ENCODE assay signal across 8 cellular contexts in the genomic region with DNA sequence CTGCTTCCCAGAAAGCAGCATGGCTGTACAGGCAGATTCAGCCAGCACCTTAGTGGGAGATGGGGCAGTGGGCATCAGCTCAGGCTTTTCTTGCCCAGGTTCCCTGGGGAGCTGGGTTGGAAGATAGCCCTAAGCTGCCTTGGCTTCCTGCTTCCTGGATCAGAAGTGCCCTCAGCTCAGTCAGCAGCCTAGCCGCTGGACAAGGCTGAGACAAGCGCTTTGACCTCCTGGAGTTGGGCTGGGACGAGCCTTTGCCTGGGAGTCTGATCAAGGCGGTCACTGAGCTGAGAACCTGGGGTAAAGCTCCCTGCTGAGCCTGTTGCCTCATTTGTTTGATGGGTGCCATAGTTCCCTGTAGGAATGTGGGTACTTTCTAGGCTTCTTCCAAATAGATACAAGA.
DNase-seq lines count a peak whose midpoint lies in the region; ATAC-seq, FAIRE-seq and TF ChIP-seq lines count a peak whose summit lies in the region.
"Had no signal": no experiment of that assay in that cellular context is flagged by ENCODE, and none has a peak within 500 bp of the region (broad histone marks: within the 10 kb centered on the region; RNA-seq: fewer than 3 reads in every experiment).

No MANE protein-coding gene starts in this region.

- H4K8ac ChIP-seq in H1 (ENCODE audit: extremely low read depth, insufficient read depth, low read length), result no peak overlapping the region

- H3K79me1 ChIP-seq in H1 (ENCODE audit: low read depth, low read length), result no peaks in the 10 kb centered on the region

- H3K9me3 ChIP-seq in H1 (ENCODE audit: insufficient read depth in 2 of 2, low read depth in 1 of 2, low read length in 1 of 2), result no peaks in the 10 kb centered on the region
- H3K9me3 ChIP-seq in mucosa of stomach (ENCODE audit: control insufficient read depth, low read length), result no peaks in the 10 kb centered on the region
- H3K9me3 ChIP-seq in transverse colon, result no peaks in the 10 kb centered on the region

- no peak overlapping the region for H3K4me3 ChIP-seq in H1 (ENCODE audit: extremely low read depth in 1 of 4, insufficient read depth in 2 of 4, low read depth in 3 of 4, low read length in 4 of 4)
- H3K4me3 ChIP-seq in mucosa of stomach (ENCODE audit: low read length), result no peak overlapping the region
- H3K4me3 ChIP-seq in transverse colon, result no peak overlapping the region
- H3K4me3 ChIP-seq: K562 had no signal

- no peak overlapping the region for H2BK15ac ChIP-seq in H1 (ENCODE audit: low read length)

- H2BK5ac ChIP-seq in H1 (ENCODE audit: low read depth, low read length), result no peak overlapping the region

- H3K23me2 ChIP-seq in H1 (ENCODE audit: low read depth, low read length), result no peaks in the 10 kb centered on the region

- no peak overlapping the region for H2AK5ac ChIP-seq in H1 (ENCODE audit: low read depth, low read length)

- POLR2A ChIA-PET in H1 (lab: Charles Lee; ENCODE audit: partially characterized antibody), result no interaction called here

- H4K5ac ChIP-seq in H1 (ENCODE audit: insufficient read length, low read depth, low read length), result no peak overlapping the region

- H3K79me2 ChIP-seq in H1 (ENCODE audit: control insufficient read depth in 1 of 2, insufficient read depth in 2 of 2, low read length in 2 of 2), result no peaks in the 10 kb centered on the region

- TF ChIP-seq POLR2A in H1 (IDR thresholded peaks at IDR 0.05; ENCODE audit: control extremely low read depth in 1 of 2, low read depth in 2 of 2, low read length in 2 of 2), result no peak
- no peak for TF ChIP-seq POLR2A in transverse colon (IDR thresholded peaks at IDR 0.05)

- intact Hi-C loops in transverse colon (cut with DNase I; ENCODE audit: low total_unique reads), result no loop called here

- no peak overlapping the region for H3K4ac ChIP-seq in H1 (replicated peaks; ENCODE audit: insufficient read length, low read depth, low read length)

- no peak overlapping the region for H4K91ac ChIP-seq in H1 (replicated peaks; ENCODE audit: insufficient read length, low read length)

- no peak overlapping the region for H2BK20ac ChIP-seq in H1 (ENCODE audit: low read length)

- DNase-seq in H1 (ENCODE audit: low read depth in 1 of 2, low spot score in 2 of 2), result no peak
- no peak for DNase-seq in transverse colon
- no peak for DNase-seq in AG08395 (ENCODE audit: low spot score)
- DNase-seq in ureter (ENCODE audit: low spot score), result no peak

- H2BK120ac ChIP-seq in H1 (replicated peaks; ENCODE audit: low read depth, low read length), result no peak overlapping the region

- H3K36me3 ChIP-seq in H1 (ENCODE audit: control insufficient read depth in 2 of 4, insufficient read depth in 4 of 4, low read length in 3 of 4) (no peaks in the 10 kb centered on the region), mucosa of stomach (ENCODE audit: control insufficient read depth, insufficient read depth, low read length) (no peaks in the 10 kb centered on the region), transverse colon (no peaks in the 10 kb centered on the region)

- H3K56ac ChIP-seq in H1 (replicated peaks; ENCODE audit: insufficient read length, low read depth, low read length), result no peak overlapping the region

- TF ChIP-seq EP300 in H1 (IDR thresholded peaks at IDR 0.05; ENCODE audit: borderline replicate concordance in 1 of 2, low read depth in 2 of 2, low read length in 2 of 2) (no peak), transverse colon (IDR thresholded peaks at IDR 0.05; ENCODE audit: low read depth) (no peak)

- no peak for ATAC-seq in HG02642 (IDR thresholded peaks at IDR 0.05; ENCODE audit: poor library complexity, unreplicated experiment)
- ATAC-seq: K562 had no signal

- no peak for TF ChIP-seq RAD21 in H1 (IDR thresholded peaks at IDR 0.05 in 1 of 2, conservative IDR thresholded peaks at IDR 0.05 in 1 of 2; ENCODE audit: low read depth in 2 of 2, low read length in 2 of 2)

- no peak overlapping the region for H3K4me2 ChIP-seq in H1 (ENCODE audit: insufficient read depth in 1 of 2, low read depth in 2 of 2, low read length in 2 of 2)

- H3K14ac ChIP-seq in H1 (ENCODE audit: insufficient read length), result no peak overlapping the region

- TF ChIP-seq CTCF in H1 (IDR thresholded peaks at IDR 0.05; ENCODE audit: control extremely low read depth in 1 of 3, insufficient read depth in 1 of 3, low read depth in 1 of 3, low read length in 3 of 3) (no peak), transverse colon (IDR thresholded peaks at IDR 0.05) (no peak)

- H2AFZ ChIP-seq in H1 (ENCODE audit: low read length), result no peak overlapping the region

- H2BK12ac ChIP-seq in H1 (ENCODE audit: low read depth, low read length), result no peak overlapping the region

- no peak overlapping the region for H3K27ac ChIP-seq in H1 (ENCODE audit: low read depth, low read length)
- peak overlapping the region; percentile 66 to 85 (median 76) for H3K27ac ChIP-seq in transverse colon

- no peak overlapping the region for H3K9ac ChIP-seq in H1 (replicated peaks in 1 of 4; ENCODE audit: extremely low read depth in 1 of 4, low read depth in 3 of 4, low read length in 3 of 4)
- peak overlapping the region; percentile 46 for H3K9ac ChIP-seq in mucosa of stomach (ENCODE audit: low read length)

- CTCF ChIA-PET in H1 (lab: Charles Lee; ENCODE audit: partially characterized antibody), result interaction anchor here (0.7 to 2.2 kb wide), 6 partner anchors 15 to 261 kb away, joined by 3 to 5 read pairs (median 4); no protein-coding TSS in a partner anchor

- no peaks in the 10 kb centered on the region for H3K4me1 ChIP-seq in H1 (replicated peaks in 1 of 4; ENCODE audit: control insufficient read depth in 3 of 4, insufficient read depth in 4 of 4, low read length in 3 of 4)
- peaks cover 39% of the 10 kb centered on the region for H3K4me1 ChIP-seq in mucosa of stomach (ENCODE audit: control insufficient read depth, insufficient read depth, low read length)
- peaks cover 17 to 30% (median 20%) of the 10 kb centered on the region in 4 donors for H3K4me1 ChIP-seq in transverse colon

- WGBS in H1 (ENCODE audit: extremely low coverage in 1 of 2, insufficient coverage in 1 of 2, insufficient read length in 1 of 2, insufficient replicate concordance in 2 of 2, low coverage in 1 of 2, low lambda C conversion rate in 2 of 2, missing lambda C conversion rate in 1 of 2), 2 experiments, result 93% methylated on average over 4 of the region's 4 CpGs; no CpG with 5 or more reads in 1 of the 2 experiments
- 93% methylated on average over 4 of the region's 4 CpGs; no CpG with 5 or more reads in 1 of the 2 donors for WGBS in transverse colon (ENCODE audit: low coverage in 1 of 2), 2 donors

- H4K20me1 ChIP-seq in H1 (replicated peaks in 1 of 2; ENCODE audit: control insufficient read depth in 1 of 2, insufficient read depth in 2 of 2, low read length in 2 of 2), result no peaks in the 10 kb centered on the region

- H3K18ac ChIP-seq in H1 (ENCODE audit: extremely low read depth, low read length), result peak overlapping the region; percentile 19; the same call in 1 of the 2 replicates

- no peaks in the 10 kb centered on the region for H3K27me3 ChIP-seq in H1 (replicated peaks in 1 of 4; ENCODE audit: control insufficient read depth in 3 of 4, extremely low read depth in 1 of 4, insufficient read depth in 3 of 4, low read length in 3 of 4)
- H3K27me3 ChIP-seq in mucosa of stomach (ENCODE audit: control insufficient read depth, insufficient read depth, low read length), result no peaks in the 10 kb centered on the region
- H3K27me3 ChIP-seq in transverse colon, result no peaks in the 10 kb centered on the region

- in situ Hi-C loops in transverse colon (cut with MboI; ENCODE audit: low pct_ligation_motif_present in 1 of 4, low pct_unique_long_range_greater_than_20kb in 1 of 4, low sequenced_read_pairs in 3 of 4), result no loop called here

- H3K23ac ChIP-seq in H1 (ENCODE audit: insufficient read length), result no peak overlapping the region

- FAIRE-seq in H1 (lab: Jason Lieb, UNC), result no peak
- FAIRE-seq: K562 had no signal

TF ChIP-seq in PFSK-1, 5 proteins besides CTCF, POLR2A, EP300 and RAD21:
- TF ChIP-seq TAF1 (IDR thresholded peaks at IDR 0.05; ENCODE audit: borderline replicate concordance, insufficient read depth, low read length), result no peak
- TF ChIP-seq SIN3A (IDR thresholded peaks at IDR 0.05; ENCODE audit: borderline replicate concordance, insufficient read depth, low read length), result no peak
- TF ChIP-seq POLR2AphosphoS5 (IDR thresholded peaks at IDR 0.05; ENCODE audit: low read depth, low read length), result peak; percentile 49; the same call in 1 of the 2 replicates

TF ChIP-seq in H1, 55 proteins besides CTCF, POLR2A, EP300 and RAD21:
- no peak for TF ChIP-seq CEBPB (IDR thresholded peaks at IDR 0.05; ENCODE audit: low read depth, low read length)
- no peak for TF ChIP-seq EGR1 (IDR thresholded peaks at IDR 0.05; ENCODE audit: borderline replicate concordance, low read depth, low read length)
- TF ChIP-seq SIRT6 (IDR thresholded peaks at IDR 0.05; ENCODE audit: low read length), result no peak
- TF ChIP-seq BACH1 (IDR thresholded peaks at IDR 0.05; ENCODE audit: low read length), result no peak
- no peak for TF ChIP-seq MAFK (IDR thresholded peaks at IDR 0.05; ENCODE audit: low read depth, low read length)
- no peak for TF ChIP-seq BRCA1 (IDR thresholded peaks at IDR 0.05; ENCODE audit: low read depth, low read length)
- TF ChIP-seq GABPA (IDR thresholded peaks at IDR 0.05; ENCODE audit: borderline replicate concordance, insufficient read depth, low read length), result no peak
- no peak for TF ChIP-seq KDM5A (IDR thresholded peaks at IDR 0.05; ENCODE audit: low read length)
- no peak for TF ChIP-seq JUND (IDR thresholded peaks at IDR 0.05; ENCODE audit: low read length)
- TF ChIP-seq CTBP2 (IDR thresholded peaks at IDR 0.05; ENCODE audit: borderline replicate concordance, insufficient read depth, insufficient read length, low read length), result no peak
- TF ChIP-seq POLR2AphosphoS5 (IDR thresholded peaks at IDR 0.05; ENCODE audit: low read depth, low read length), result no peak
- no peak for TF ChIP-seq SIX5 (IDR thresholded peaks at IDR 0.05; ENCODE audit: low read depth, low read length)
- no peak for TF ChIP-seq SRF (IDR thresholded peaks at IDR 0.05; ENCODE audit: low read depth, low read length)
TF ChIP-seq in H1: peak in this region for 0.
